Comparison of ENCODE assay signal across 8 cellular contexts in genomic region chr18:63439334-63439733, GRCh38. TPM values are rescaled to one million over a fixed set of nuclear protein-coding genes. Genes with fewer than 3 reads are reported as not detected.
DNase-seq lines count a peak whose midpoint lies in the region; ATAC-seq and TF ChIP-seq lines count a peak whose summit lies in the region.

No MANE protein-coding gene starts in this region.

- peak; percentile 7 to 36 (median 30) for DNase-seq in CD4-positive, alpha-beta T cell
- peak; percentile 36 for DNase-seq in NCI-H1092 (lab: John Stamatoyannopoulos, UW)
- peak; percentile 73 for DNase-seq in astrocyte of the spinal cord (ENCODE audit: low read depth, low spot score)
- peak; percentile 43 for DNase-seq in hepatic stellate cell (ENCODE audit: low spot score)
- DNase-seq in skeletal muscle cell (ENCODE audit: low read depth) = peak; percentile 26

- no peaks in the 10 kb centered on the region for H4K20me1 ChIP-seq in SU-DHL-6 (ENCODE audit: low read depth, low read length)

- CTCF ChIA-PET in CD4-positive, alpha-beta T cell (lab: Charles Lee) = interaction anchor here (0.6 to 2.1 kb wide), 21 partner anchors 10 to 801 kb away, joined by 3 to 28 read pairs (median 4); partner anchors contain the start of gene VPS4B

- peaks cover 21% of the 10 kb centered on the region for H3K27me3 Mint-ChIP-seq in CD4-positive, alpha-beta T cell

- H3K9me3 ChIP-seq in CD4-positive, alpha-beta T cell (ENCODE audit: control insufficient read depth, low read length) = no peaks in the 10 kb centered on the region
- no peaks in the 10 kb centered on the region for H3K9me3 ChIP-seq in SU-DHL-6 (ENCODE audit: insufficient read depth, low read length)

- H3K4me3 Mint-ChIP-seq in CD4-positive, alpha-beta T cell = no peak overlapping the region

- no peaks in the 10 kb centered on the region for H3K9me3 Mint-ChIP-seq in CD4-positive, alpha-beta T cell

- peak; percentile 95 for TF ChIP-seq CTCF in CD4-positive, alpha-beta T cell (IDR thresholded peaks at IDR 0.05)
- TF ChIP-seq CTCF in SU-DHL-6 (IDR thresholded peaks at IDR 0.05; ENCODE audit: insufficient read depth, low read length, poor library complexity, severe bottlenecking) (peak; percentile 83), astrocyte of the spinal cord (IDR thresholded peaks at IDR 0.05; ENCODE audit: low read depth, low read length) (peak; percentile 80)

- H3K27ac Mint-ChIP-seq in CD4-positive, alpha-beta T cell = no peak overlapping the region

- H3K27ac ChIP-seq in CD4-positive, alpha-beta T cell (ENCODE audit: low read depth, low read length) = no peak overlapping the region
- no peak overlapping the region for H3K27ac ChIP-seq in SU-DHL-6 (ENCODE audit: low read depth, low read length)

- H3F3A ChIP-seq in SU-DHL-6 (ENCODE audit: insufficient read depth) = no peaks in the 10 kb centered on the region

- no peaks in the 10 kb centered on the region for H3K4me1 Mint-ChIP-seq in CD4-positive, alpha-beta T cell (ENCODE audit: low read depth)

- H3K79me2 ChIP-seq in SU-DHL-6 (ENCODE audit: insufficient read depth, low read length) = no peaks in the 10 kb centered on the region

- H3K9ac ChIP-seq in SU-DHL-6 (ENCODE audit: low read length) = no peak overlapping the region

- H3K4me2 ChIP-seq in SU-DHL-6 (ENCODE audit: low read depth, low read length, poor library complexity, severe bottlenecking) = no peak overlapping the region

- POLR2A ChIA-PET in CD4-positive, alpha-beta T cell (lab: Charles Lee) = interaction anchor here (0.6 to 1.2 kb wide), 4 partner anchors 17 to 723 kb away, joined by 3 to 5 read pairs (median 4); partner anchors contain the start of gene VPS4B

- no peaks in the 10 kb centered on the region for H3K9me2 ChIP-seq in SU-DHL-6 (replicated peaks; ENCODE audit: insufficient read depth, low read length)

- no peak overlapping the region for H2AFZ ChIP-seq in SU-DHL-6 (ENCODE audit: low read depth, low read length, severe bottlenecking)

- H3K4me3 ChIP-seq in SU-DHL-6 (ENCODE audit: insufficient read depth, low read length, poor library complexity, severe bottlenecking) (no peak overlapping the region), astrocyte of the spinal cord (ENCODE audit: low read depth, low read length) (no peak overlapping the region), skeletal muscle cell (ENCODE audit: low read depth, low read length) (no peak overlapping the region)

- H3K36me3 ChIP-seq in SU-DHL-6 (ENCODE audit: low read length) = no peaks in the 10 kb centered on the region

- in situ Hi-C loops in astrocyte of the spinal cord (cut with HindIII; ENCODE audit: low sequenced_read_pairs) = no loop called here

- no peaks in the 10 kb centered on the region for H3K27me3 ChIP-seq in CD4-positive, alpha-beta T cell (ENCODE audit: control insufficient read depth, insufficient read depth, low read length)
- no peaks in the 10 kb centered on the region for H3K27me3 ChIP-seq in SU-DHL-6 (ENCODE audit: low read length)

- ATAC-seq in CD4-positive, alpha-beta T cell (ENCODE audit: poor library complexity) = peak; percentile 79
- ATAC-seq in GM21367 (IDR thresholded peaks at IDR 0.05; ENCODE audit: unreplicated experiment) (peak; percentile 49), GM21576 (IDR thresholded peaks at IDR 0.05; ENCODE audit: unreplicated experiment) (no peak)

- intact Hi-C loops in CD4-positive, alpha-beta T cell (cut with DNase I, micrococcal nuclease) = loop anchor here (1.0 to 5.0 kb wide), 4 partner anchors 97 to 423 kb away; no protein-coding TSS in a partner anchor

- no peaks in the 10 kb centered on the region for H3K36me3 Mint-ChIP-seq in CD4-positive, alpha-beta T cell (ENCODE audit: low read depth)

RNA-seq across cellular contexts. Expression of gene VPS4B, which starts 17.1 kb away (rescaled TPM):
- total RNA-seq in CD4-positive, alpha-beta T cell = 10 to 100 TPM; 46.0 to 50.8 TPM

RNA-seq across cellular contexts. Expression of gene SERPINB5, which starts 37.4 kb away (rescaled TPM):
- total RNA-seq in CD4-positive, alpha-beta T cell = not detected
